ENCODE assay signal across 1 cellular context in genomic region chr10:12606461-12606860, GRCh38.
TF ChIP-seq lines count a peak whose summit lies in the region.

No MANE protein-coding gene starts in this region.

TF ChIP-seq in WTC11, 78 proteins besides CTCF, POLR2A, EP300 and RAD21 (continued from another document):
- TF ChIP-seq ZNF281 (CRISPR knock-in tag; IDR thresholded peaks at IDR 0.05), result no peak
- TF ChIP-seq E2F5 (CRISPR knock-in tag; IDR thresholded peaks at IDR 0.05), result no peak
- TF ChIP-seq, protein P1, sequence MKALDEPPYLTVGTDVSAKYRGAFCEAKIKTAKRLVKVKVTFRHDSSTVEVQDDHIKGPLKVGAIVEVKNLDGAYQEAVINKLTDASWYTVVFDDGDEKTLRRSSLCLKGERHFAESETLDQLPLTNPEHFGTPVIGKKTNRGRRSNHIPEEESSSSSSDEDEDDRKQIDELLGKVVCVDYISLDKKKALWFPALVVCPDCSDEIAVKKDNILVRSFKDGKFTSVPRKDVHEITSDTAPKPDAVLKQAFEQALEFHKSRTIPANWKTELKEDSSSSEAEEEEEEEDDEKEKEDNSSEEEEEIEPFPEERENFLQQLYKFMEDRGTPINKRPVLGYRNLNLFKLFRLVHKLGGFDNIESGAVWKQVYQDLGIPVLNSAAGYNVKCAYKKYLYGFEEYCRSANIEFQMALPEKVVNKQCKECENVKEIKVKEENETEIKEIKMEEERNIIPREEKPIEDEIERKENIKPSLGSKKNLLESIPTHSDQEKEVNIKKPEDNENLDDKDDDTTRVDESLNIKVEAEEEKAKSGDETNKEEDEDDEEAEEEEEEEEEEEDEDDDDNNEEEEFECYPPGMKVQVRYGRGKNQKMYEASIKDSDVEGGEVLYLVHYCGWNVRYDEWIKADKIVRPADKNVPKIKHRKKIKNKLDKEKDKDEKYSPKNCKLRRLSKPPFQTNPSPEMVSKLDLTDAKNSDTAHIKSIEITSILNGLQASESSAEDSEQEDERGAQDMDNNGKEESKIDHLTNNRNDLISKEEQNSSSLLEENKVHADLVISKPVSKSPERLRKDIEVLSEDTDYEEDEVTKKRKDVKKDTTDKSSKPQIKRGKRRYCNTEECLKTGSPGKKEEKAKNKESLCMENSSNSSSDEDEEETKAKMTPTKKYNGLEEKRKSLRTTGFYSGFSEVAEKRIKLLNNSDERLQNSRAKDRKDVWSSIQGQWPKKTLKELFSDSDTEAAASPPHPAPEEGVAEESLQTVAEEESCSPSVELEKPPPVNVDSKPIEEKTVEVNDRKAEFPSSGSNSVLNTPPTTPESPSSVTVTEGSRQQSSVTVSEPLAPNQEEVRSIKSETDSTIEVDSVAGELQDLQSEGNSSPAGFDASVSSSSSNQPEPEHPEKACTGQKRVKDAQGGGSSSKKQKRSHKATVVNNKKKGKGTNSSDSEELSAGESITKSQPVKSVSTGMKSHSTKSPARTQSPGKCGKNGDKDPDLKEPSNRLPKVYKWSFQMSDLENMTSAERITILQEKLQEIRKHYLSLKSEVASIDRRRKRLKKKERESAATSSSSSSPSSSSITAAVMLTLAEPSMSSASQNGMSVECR (CRISPR knock-in tag; IDR thresholded peaks at IDR 0.05; ENCODE audit: borderline replicate concordance), result no peak
- TF ChIP-seq, protein P2, sequence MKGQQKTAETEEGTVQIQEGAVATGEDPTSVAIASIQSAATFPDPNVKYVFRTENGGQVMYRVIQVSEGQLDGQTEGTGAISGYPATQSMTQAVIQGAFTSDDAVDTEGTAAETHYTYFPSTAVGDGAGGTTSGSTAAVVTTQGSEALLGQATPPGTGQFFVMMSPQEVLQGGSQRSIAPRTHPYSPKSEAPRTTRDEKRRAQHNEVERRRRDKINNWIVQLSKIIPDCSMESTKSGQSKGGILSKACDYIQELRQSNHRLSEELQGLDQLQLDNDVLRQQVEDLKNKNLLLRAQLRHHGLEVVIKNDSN (CRISPR knock-in tag; IDR thresholded peaks at IDR 0.05), result no peak
- no peak for TF ChIP-seq ETV6 (CRISPR knock-in tag; IDR thresholded peaks at IDR 0.05)
- TF ChIP-seq, protein P3, sequence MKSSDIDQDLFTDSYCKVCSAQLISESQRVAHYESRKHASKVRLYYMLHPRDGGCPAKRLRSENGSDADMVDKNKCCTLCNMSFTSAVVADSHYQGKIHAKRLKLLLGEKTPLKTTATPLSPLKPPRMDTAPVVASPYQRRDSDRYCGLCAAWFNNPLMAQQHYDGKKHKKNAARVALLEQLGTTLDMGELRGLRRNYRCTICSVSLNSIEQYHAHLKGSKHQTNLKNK (CRISPR knock-in tag; IDR thresholded peaks at IDR 0.05), result no peak
TF ChIP-seq in WTC11: peak in this region for 0.
